In the genomic region with DNA sequence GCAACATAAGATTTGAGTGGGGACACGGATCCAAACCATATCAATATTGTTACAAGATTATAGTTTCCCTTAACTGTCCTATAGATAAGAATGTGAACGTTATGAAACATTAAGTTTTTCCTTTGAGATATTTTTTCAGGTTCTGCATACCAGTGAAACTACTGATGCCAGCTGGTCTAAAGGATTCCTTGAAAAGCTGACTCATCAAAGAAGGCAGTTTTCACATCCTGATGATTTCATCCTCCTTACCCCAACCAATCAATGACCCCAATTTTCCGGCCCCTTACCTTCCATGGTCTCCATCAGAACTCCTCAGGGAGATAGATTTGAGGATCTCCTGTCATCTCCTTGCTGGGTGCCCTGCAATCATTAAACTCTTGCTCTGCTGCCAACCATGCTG, we compare ENCODE assay signal across 39 cellular contexts.
"Had no signal": no experiment of that assay in that cellular context is flagged by ENCODE, and none has a peak within 500 bp of the region (broad histone marks: within the 10 kb centered on the region; RNA-seq: fewer than 3 reads in every experiment).

No MANE protein-coding gene starts in this region.

- H3K4me1 ChIP-seq: adrenal gland, ascending aorta, body of pancreas, breast epithelium had no signal

- DNase-seq: activated effector memory CD4-positive, alpha-beta T cell treated with anti-CD3 and anti-CD28 coated beads, Interleukin-2, amount 50 U/mL, for 16 hours; activated effector memory CD4-positive, alpha-beta T cell treated with Interleukin-2 at 50 U/mL for 16 hours; activated gamma-delta T cell; activated gamma-delta T cell treated with Interleukin-2 at 50 U/mL for 16 hours; activated naive CD4-positive, alpha-beta T cell; activated naive CD4-positive, alpha-beta T cell treated with anti-CD3 and anti-CD28 coated beads, Interleukin-2, amount 10 ng/mL, durations not matched to agents 7 days and 5 days; activated naive CD4-positive, alpha-beta T cell treated with anti-CD3 and anti-CD28 coated beads, Interleukin-2, amount 50 U/mL, for 16 hours; activated naive CD4-positive, alpha-beta T cell treated with Interleukin-2 at 50 U/mL for 16 hours; activated naive CD8-positive, alpha-beta T cell treated with anti-CD3 and anti-CD28 coated beads for 36 hours; activated naive CD8-positive, alpha-beta T cell treated with anti-CD3 and anti-CD28 coated beads, Interleukin-2, amount 10 ng/mL, durations not matched to agents 7 days and 5 days; activated naive CD8-positive, alpha-beta T cell treated with anti-CD3 and anti-CD28 coated beads, Interleukin-2, amount 50 U/mL, for 24 hours; activated T-cell treated with anti-CD3 and anti-CD28 coated beads, Interleukin-2, amount 50 U/mL, for 1 hour; activated T-cell treated with anti-CD3 and anti-CD28 coated beads, Interleukin-2, amount 50 U/mL, for 24 hours; activated T-cell treated with anti-CD3 and anti-CD28 coated beads, Interleukin-2, amount 50 U/mL, for 4 hours; activated T-cell treated with anti-CD3 and anti-CD28 coated beads, Interleukin-2, amount 50 U/mL, for 48 hours; activated T-cell treated with anti-CD3 and anti-CD28 coated beads, Interleukin-2, amount 50 U/mL, for 72 hours; adrenal gland; amniotic stem cell; amygdala; anterior cingulate cortex; aorta; body of pancreas; brain microvascular endothelial cell; caudate nucleus; central memory CD4-positive, alpha-beta T cell; cerebellar nuclear complex had no signal

- H3K27ac Mint-ChIP-seq: activated naive CD4-positive, alpha-beta T cell treated with anti-CD3 and anti-CD28 coated beads, Interleukin-2, amount 10 ng/mL, durations not matched to agents 7 days and 5 days; activated naive CD4-positive, alpha-beta T cell treated with anti-CD3 and anti-CD28 coated beads, Interleukin-2, amount 50 U/mL, for 24 hours; activated naive CD4-positive, alpha-beta T cell treated with anti-CD3 and anti-CD28 coated beads, Interleukin-2, amount 50 U/mL, for 72 hours; activated naive CD8-positive, alpha-beta T cell; activated naive CD8-positive, alpha-beta T cell treated with anti-CD3 and anti-CD28 coated beads for 36 hours; activated naive CD8-positive, alpha-beta T cell treated with anti-CD3 and anti-CD28 coated beads, Interleukin-2, amount 10 ng/mL, durations not matched to agents 7 days and 5 days; activated naive CD8-positive, alpha-beta T cell treated with anti-CD3 and anti-CD28 coated beads, Interleukin-2, amount 50 U/mL, for 24 hours; activated T-cell treated with anti-CD3 and anti-CD28 coated beads, Interleukin-2, amount 50 U/mL, for 24 hours; activated T-cell treated with anti-CD3 and anti-CD28 coated beads, Interleukin-2, amount 50 U/mL, for 72 hours; activated T-helper 1 cell treated with anti-CD3 and anti-CD28 coated beads, Interleukin-12 subunit alpha, Interleukin-12 subunit beta, Interleukin-2, Interleukin-4 antibody, amounts not matched to agents 30 ng/mL and 10 ng/mL and 1 ng/mL, durations not matched to agents 14 hours and 24 hours and 36 hours; activated T-helper 17 cell treated with anti-CD3 and anti-CD28 coated beads, Interleukin-2, amount 50 U/mL, for 72 hours; activated T-helper 2 cell treated with anti-CD3 and anti-CD28 coated beads, Interferon-gamma antibody, Interleukin-2, Interleukin-4, amounts not matched to agents 10 μg/mL and 5 μg/mL and 100 μg/mL, durations not matched to agents 14 hours and 24 hours and 36 hours; brain had no signal

- H3K36me3 ChIP-seq: adrenal gland, ascending aorta, brain microvascular endothelial cell, breast epithelium, cardiac muscle cell had no signal

- H3K4me1 Mint-ChIP-seq: activated naive CD4-positive, alpha-beta T cell treated with anti-CD3 and anti-CD28 coated beads, Interleukin-2, amount 10 ng/mL, durations not matched to agents 7 days and 5 days; activated naive CD4-positive, alpha-beta T cell treated with anti-CD3 and anti-CD28 coated beads, Interleukin-2, amount 50 U/mL, for 24 hours; activated naive CD8-positive, alpha-beta T cell treated with anti-CD3 and anti-CD28 coated beads for 36 hours; activated naive CD8-positive, alpha-beta T cell treated with anti-CD3 and anti-CD28 coated beads, Interleukin-2, amount 10 ng/mL, durations not matched to agents 7 days and 5 days; activated naive CD8-positive, alpha-beta T cell treated with anti-CD3 and anti-CD28 coated beads, Interleukin-2, amount 50 U/mL, for 24 hours; activated T-helper 17 cell treated with anti-CD3 and anti-CD28 coated beads, Interleukin-2, amount 50 U/mL, for 72 hours; brain; central memory CD8-positive, alpha-beta T cell had no signal

- H3K36me3 Mint-ChIP-seq: activated naive CD4-positive, alpha-beta T cell treated with anti-CD3 and anti-CD28 coated beads, Interleukin-2, amount 10 ng/mL, durations not matched to agents 7 days and 5 days; activated naive CD4-positive, alpha-beta T cell treated with anti-CD3 and anti-CD28 coated beads, Interleukin-2, amount 50 U/mL, for 24 hours; activated naive CD4-positive, alpha-beta T cell treated with anti-CD3 and anti-CD28 coated beads, Interleukin-2, amount 50 U/mL, for 72 hours; activated naive CD8-positive, alpha-beta T cell; activated naive CD8-positive, alpha-beta T cell treated with anti-CD3 and anti-CD28 coated beads for 36 hours; activated naive CD8-positive, alpha-beta T cell treated with anti-CD3 and anti-CD28 coated beads, Interleukin-2, amount 10 ng/mL, durations not matched to agents 7 days and 5 days; brain had no signal

- H3K27ac ChIP-seq: adrenal gland, ascending aorta, body of pancreas, brain microvascular endothelial cell, breast epithelium, cardiac muscle cell had no signal

- ATAC-seq: activated naive CD4-positive, alpha-beta T cell treated with anti-CD3 and anti-CD28 coated beads, Interleukin-2, amount 50 U/mL, for 72 hours; activated naive CD8-positive, alpha-beta T cell treated with anti-CD3 and anti-CD28 coated beads, Interleukin-2, amount 50 U/mL, for 24 hours; activated T-cell treated with anti-CD3 and anti-CD28 coated beads, Interleukin-2, amount 50 U/mL, for 4 hours; activated T-cell treated with anti-CD3 and anti-CD28 coated beads, Interleukin-2, amount 50 U/mL, for 72 hours; activated T-helper 17 cell treated with anti-CD3 and anti-CD28 coated beads, Interleukin-2, amount 50 U/mL, for 72 hours; body of pancreas had no signal

- FAIRE-seq: astrocyte, bronchial epithelial cell had no signal

- H3K27me3 Mint-ChIP-seq: activated naive CD4-positive, alpha-beta T cell treated with anti-CD3 and anti-CD28 coated beads, Interleukin-2, amount 10 ng/mL, durations not matched to agents 7 days and 5 days; activated naive CD8-positive, alpha-beta T cell treated with anti-CD3 and anti-CD28 coated beads, Interleukin-2, amount 10 ng/mL, durations not matched to agents 7 days and 5 days had no signal

- H3K4me3 Mint-ChIP-seq: activated naive CD4-positive, alpha-beta T cell treated with anti-CD3 and anti-CD28 coated beads, Interleukin-2, amount 10 ng/mL, durations not matched to agents 7 days and 5 days; activated naive CD4-positive, alpha-beta T cell treated with anti-CD3 and anti-CD28 coated beads, Interleukin-2, amount 50 U/mL, for 24 hours; activated naive CD8-positive, alpha-beta T cell; activated naive CD8-positive, alpha-beta T cell treated with anti-CD3 and anti-CD28 coated beads for 36 hours; activated naive CD8-positive, alpha-beta T cell treated with anti-CD3 and anti-CD28 coated beads, Interleukin-2, amount 10 ng/mL, durations not matched to agents 7 days and 5 days; activated naive CD8-positive, alpha-beta T cell treated with anti-CD3 and anti-CD28 coated beads, Interleukin-2, amount 50 U/mL, for 24 hours; activated T-cell treated with anti-CD3 and anti-CD28 coated beads, Interleukin-2, amount 50 U/mL, for 24 hours; activated T-cell treated with anti-CD3 and anti-CD28 coated beads, Interleukin-2, amount 50 U/mL, for 4 hours; activated T-cell treated with anti-CD3 and anti-CD28 coated beads, Interleukin-2, amount 50 U/mL, for 72 hours; activated T-helper 1 cell treated with anti-CD3 and anti-CD28 coated beads, Interleukin-12 subunit alpha, Interleukin-12 subunit beta, Interleukin-2, Interleukin-4 antibody, amounts not matched to agents 30 ng/mL and 10 ng/mL and 1 ng/mL, durations not matched to agents 14 hours and 24 hours and 36 hours; activated T-helper 17 cell treated with anti-CD3 and anti-CD28 coated beads, Interleukin-2, amount 50 U/mL, for 72 hours; brain; central memory CD8-positive, alpha-beta T cell had no signal

- H3K9me3 Mint-ChIP-seq: activated naive CD4-positive, alpha-beta T cell treated with anti-CD3 and anti-CD28 coated beads, Interleukin-2, amount 50 U/mL, for 24 hours; activated T-helper 1 cell treated with anti-CD3 and anti-CD28 coated beads, Interleukin-12 subunit alpha, Interleukin-12 subunit beta, Interleukin-2, Interleukin-4 antibody, amounts not matched to agents 30 ng/mL and 10 ng/mL and 1 ng/mL, durations not matched to agents 14 hours and 24 hours and 36 hours; activated T-helper 17 cell treated with anti-CD3 and anti-CD28 coated beads, Interleukin-2, amount 50 U/mL, for 72 hours had no signal

- H3K4me3 ChIP-seq: adrenal gland, ascending aorta, body of pancreas, breast epithelium, cardiac muscle cell had no signal

- H3K9me3 ChIP-seq: adrenal gland, ascending aorta, breast epithelium had no signal

- H3K27me3 ChIP-seq: ascending aorta, body of pancreas, brain microvascular endothelial cell, breast epithelium, cardiac muscle cell had no signal
